ENCODE assay signal across 18 cellular contexts in genomic region chr6:161367472-161367871, GRCh38.
DNase-seq lines count a peak whose midpoint lies in the region; TF ChIP-seq lines count a peak whose summit lies in the region.
"Had no signal": no experiment of that assay in that cellular context is flagged by ENCODE, and none has a peak within 500 bp of the region (broad histone marks: within the 10 kb centered on the region; RNA-seq: fewer than 3 reads in every experiment).

No MANE protein-coding gene starts in this region.

- no peak for TF ChIP-seq CTCF in retinal pigment epithelial cell (conservative IDR thresholded peaks at IDR 0.05; ENCODE audit: low read depth, low read length)
- no peak for TF ChIP-seq CTCF in tibial artery (IDR thresholded peaks at IDR 0.05)
- TF ChIP-seq CTCF in coronary artery (IDR thresholded peaks at IDR 0.05), result no peak

- no peak overlapping the region for H3K27ac ChIP-seq in tibial artery
- H3K27ac ChIP-seq in coronary artery, result no peak overlapping the region
- H3K27ac ChIP-seq: A549, SK-N-MC had no signal

- no peaks in the 10 kb centered on the region for H3K36me3 ChIP-seq in tibial artery

- intact Hi-C loops in tibial artery (cut with DNase I; ENCODE audit: low total_unique reads), result no loop called here

- peaks cover 0 to 18% (median 0%) of the 10 kb centered on the region in 3 donors for H3K9me3 ChIP-seq in tibial artery

- in situ Hi-C loops in Caki2 (cut with HindIII; ENCODE audit: low pct_unique_long_range_greater_than_20kb, low sequenced_read_pairs), result no loop called here

- DNase-seq in Caki2 (ENCODE audit: low read depth) (peak; percentile 45), amniotic epithelial cell (ENCODE audit: low read depth) (peak; percentile 31), kidney tubule cell (ENCODE audit: low spot score) (peak; percentile 6), retinal pigment epithelial cell (ENCODE audit: low read depth) (peak; percentile 31), tibial artery (no peak), coronary artery (ENCODE audit: low spot score) (no peak), foreskin melanocyte (no peak), NCI-H2107 (lab: John Stamatoyannopoulos, UW) (no peak)
- DNase-seq: CD8-positive, alpha-beta T cell; IMR-90; MM.1S; NCI-H1092 treated with DMSO at 0.1 percent for 48 hours; NCI-H146; NCI-H2081; NCI-H446 treated with DMSO at 0.1 percent for 48 hours; SHP77 had no signal

- no peaks in the 10 kb centered on the region for H3K27me3 ChIP-seq in tibial artery

- H3K4me3 ChIP-seq in retinal pigment epithelial cell (ENCODE audit: low read length), result no peak overlapping the region
- H3K4me3 ChIP-seq in tibial artery, result no peak overlapping the region
- H3K4me3 ChIP-seq in coronary artery, result no peak overlapping the region
- H3K4me3 ChIP-seq: A549, SK-N-MC had no signal

- H3K4me1 ChIP-seq in tibial artery, result no peaks in the 10 kb centered on the region

Comparison
In these comparisons a context has a peak if more than half of its experiments do, and no peak if none do; other contexts are left out.
1. DNase-seq: peak in Caki2 (single experiment), amniotic epithelial cell (single experiment), kidney tubule cell (single experiment) and retinal pigment epithelial cell (single experiment); none in tibial artery (0 of 2), coronary artery (single experiment), foreskin melanocyte (single experiment) and NCI-H2107 (single experiment).